9 cellular contexts compared by ENCODE assay signal in the genomic region with DNA sequence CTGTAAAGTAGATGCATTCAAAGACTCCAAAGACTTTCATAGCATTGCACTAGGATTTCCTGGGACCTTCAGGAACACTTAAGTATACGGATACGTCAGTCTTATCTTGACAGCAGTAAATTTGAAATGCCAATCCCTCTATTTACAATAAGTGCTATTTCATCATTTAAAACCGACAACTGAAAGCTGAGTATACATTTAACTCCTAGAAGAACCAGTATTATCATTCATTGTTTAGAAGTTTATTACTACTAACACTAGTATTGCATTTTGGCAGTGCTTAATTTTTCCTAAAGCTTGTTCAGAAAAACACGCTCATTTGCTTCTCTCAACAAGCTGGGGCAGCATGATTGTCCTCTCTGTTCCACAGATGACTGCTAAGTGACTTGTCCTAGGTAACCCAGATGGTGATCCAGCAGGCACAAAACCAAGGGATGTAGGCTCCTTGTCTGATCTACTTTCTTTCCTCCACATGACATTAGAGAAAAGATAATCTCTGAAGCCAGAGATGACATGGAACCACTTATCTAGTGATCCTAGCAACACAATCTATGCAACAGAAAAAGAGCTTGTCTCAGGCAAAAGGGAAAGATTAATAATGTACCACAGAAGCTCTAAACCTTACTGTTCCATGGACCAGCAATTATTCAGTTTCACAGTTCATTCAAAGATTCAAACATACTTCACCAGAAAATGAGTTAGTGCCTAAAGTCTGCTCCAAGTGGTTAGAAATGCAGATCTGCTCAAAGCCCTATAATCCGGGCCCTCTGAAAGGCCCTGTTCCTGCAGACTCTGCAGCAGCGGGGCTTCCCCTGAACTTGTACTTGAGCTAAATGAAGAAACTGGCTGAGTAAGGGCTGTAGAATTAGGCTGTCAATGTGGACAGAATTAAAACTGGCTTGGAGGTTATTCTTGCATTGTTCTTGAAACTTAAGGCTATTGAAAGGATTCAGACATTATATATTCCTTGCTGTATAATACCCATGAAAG. TPM values are rescaled to one million over a fixed set of nuclear protein-coding genes. Genes with fewer than 3 reads are reported as not detected.
DNase-seq lines count a peak whose midpoint lies in the region; ATAC-seq and TF ChIP-seq lines count a peak whose summit lies in the region.
"Had no signal": no experiment of that assay in that cellular context is flagged by ENCODE, and none has a peak within 500 bp of the region (broad histone marks: within the 10 kb centered on the region; RNA-seq: fewer than 3 reads in every experiment).

No MANE protein-coding gene starts in this region.

- H3K36me3 ChIP-seq in left lung, result no peaks in the 10 kb centered on the region

- H3K27me3 Mint-ChIP-seq in activated naive CD8-positive, alpha-beta T cell, result no peaks in the 10 kb centered on the region

- peaks cover 25% of the 10 kb centered on the region for H3K36me3 Mint-ChIP-seq in activated naive CD8-positive, alpha-beta T cell

- H3K27me3 ChIP-seq in left lung, result no peaks in the 10 kb centered on the region

- no peaks in the 10 kb centered on the region for H3K9me3 ChIP-seq in left lung
- H3K9me3 ChIP-seq: BLaER1 treated with 17β-estradiol and CSF1 and Interleukin-3, amounts not matched to agents 10 nM and 100 nM had no signal

- peak; percentile 75 for DNase-seq in activated effector memory CD4-positive, alpha-beta T cell treated with anti-CD3 and anti-CD28 coated beads, Interleukin-2, amount 50 U/mL, for 16 hours
- DNase-seq in activated effector memory CD4-positive, alpha-beta T cell treated with Interleukin-2 at 50 U/mL for 16 hours, result no peak
- DNase-seq in left lung (no peak), superior temporal gyrus (ENCODE audit: extremely low spot score) (peak; percentile 31), DMS53 (lab: John Stamatoyannopoulos, UW) (no peak), NCI-H2171 treated with DMSO at 0.1 percent for 48 hours (lab: John Stamatoyannopoulos, UW) (no peak)

- H3K4me3 ChIP-seq in left lung, result peak overlapping the region in 1 of 2 donors; percentile 70

- peaks cover 45 to 86% of the 10 kb centered on the region in 2 donors for H3K4me1 ChIP-seq in left lung

- H3K4me1 Mint-ChIP-seq in activated naive CD8-positive, alpha-beta T cell (ENCODE audit: low read depth), result peaks cover 71% of the 10 kb centered on the region

- peak overlapping the region; percentile 99 for H3K4me3 Mint-ChIP-seq in activated naive CD8-positive, alpha-beta T cell

- H3K9me3 Mint-ChIP-seq in activated naive CD8-positive, alpha-beta T cell (ENCODE audit: low read depth), result no peaks in the 10 kb centered on the region

- no peak for TF ChIP-seq CTCF in left lung (IDR thresholded peaks at IDR 0.05)

- intact Hi-C loops in left lung (cut with DNase I), result no loop called here

- H3K27ac ChIP-seq in left lung, result peak overlapping the region; percentile 85 to 88

- ATAC-seq in HG03457 (IDR thresholded peaks at IDR 0.05; ENCODE audit: unreplicated experiment), result peak; percentile 29
- peak; percentile 43 for ATAC-seq in left lung

- H3K27ac Mint-ChIP-seq in activated naive CD8-positive, alpha-beta T cell, result peak overlapping the region; percentile 96

RNA-seq across cellular contexts. Expression of a gene that starts 5.2 kb away (rescaled TPM):
- 10 to 100 TPM; 18.7 to 24.7 TPM for total RNA-seq in left lung

RNA-seq across cellular contexts. Expression of a gene that starts 51.9 kb away (rescaled TPM):
- 10 to 100 TPM; 18.1 to 27.7 TPM for total RNA-seq in left lung

RNA-seq across cellular contexts. Expression of a gene that starts 52.0 kb away (rescaled TPM):
- 10 to 100 TPM; 10.4 to 13.0 TPM for total RNA-seq in left lung

Comparison
In these comparisons a context has a peak if more than half of its experiments do, and no peak if none do; other contexts are left out.
1. DNase-seq: peak in activated effector memory CD4-positive, alpha-beta T cell treated with anti-CD3 and anti-CD28 coated beads, Interleukin-2, amount 50 U/mL, for 16 hours (single experiment) and superior temporal gyrus (single experiment); none in activated effector memory CD4-positive, alpha-beta T cell treated with Interleukin-2 at 50 U/mL for 16 hours (single experiment), left lung (0 of 2), DMS53 (single experiment) and NCI-H2171 treated with DMSO at 0.1 percent for 48 hours (single experiment).